8 cellular contexts compared by ENCODE assay signal in the genomic region with DNA sequence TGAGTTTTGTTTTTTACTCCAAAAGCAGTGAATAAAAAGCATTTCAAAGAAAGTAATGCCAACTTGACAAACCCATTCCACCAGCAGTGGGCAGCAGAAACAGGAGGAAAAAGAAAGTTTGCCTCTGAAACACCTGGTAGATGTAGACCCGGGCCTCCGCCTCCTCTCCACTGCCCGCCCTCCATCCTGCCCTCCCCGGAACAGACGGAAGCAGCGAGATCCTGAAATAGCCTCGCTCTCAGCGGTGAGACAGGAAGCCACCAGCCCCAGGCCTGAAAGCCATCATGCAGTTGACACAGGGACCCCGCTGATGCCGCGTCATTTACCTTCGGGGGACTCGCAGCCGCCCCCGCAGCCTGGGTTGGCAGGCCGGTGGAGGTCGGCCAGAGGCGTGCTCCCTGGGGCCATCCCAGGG.
A peak's percentile ranks its signal among the peaks of the same experiment; 100 is the strongest.
DNase-seq lines count a peak whose midpoint lies in the region; ATAC-seq and TF ChIP-seq lines count a peak whose summit lies in the region.

No MANE protein-coding gene starts in this region.

- H3K27me3 ChIP-seq in SU-DHL-6 (ENCODE audit: low read length) = no peaks in the 10 kb centered on the region
- H3K27me3 ChIP-seq in adrenal gland = no peaks in the 10 kb centered on the region

- H3F3A ChIP-seq in SU-DHL-6 (ENCODE audit: insufficient read depth) = peaks cover 13% of the 10 kb centered on the region; the same call in 1 of the 2 replicates

- ATAC-seq in HG03025 (IDR thresholded peaks at IDR 0.05; ENCODE audit: low FRiP score, unreplicated experiment) (peak; percentile 95), natural killer cell (peak; percentile 58 to 91 (median 86))

- intact Hi-C loops in adrenal gland (cut with DNase I) = no loop called here
- intact Hi-C loops in natural killer cell (cut with micrococcal nuclease) = no loop called here

- peak overlapping the region; percentile 64 for H2AFZ ChIP-seq in SU-DHL-6 (ENCODE audit: low read depth, low read length, severe bottlenecking)

- H3K4me1 Mint-ChIP-seq in natural killer cell (peaks cover 24 to 26% of the 10 kb centered on the region in 2 donors), type B pancreatic cell (ENCODE audit: unreplicated experiment) (peaks cover 21% of the 10 kb centered on the region)

- TF ChIP-seq CTCF in SU-DHL-6 (IDR thresholded peaks at IDR 0.05; ENCODE audit: insufficient read depth, low read length, poor library complexity, severe bottlenecking) (peak; percentile 69), adrenal gland (IDR thresholded peaks at IDR 0.05) (peak in 1 of 6 experiments; percentile 27), natural killer cell (IDR thresholded peaks at IDR 0.05) (no peak), type B pancreatic cell (conservative IDR thresholded peaks at IDR 0.05) (peak; percentile 56)

- no peaks in the 10 kb centered on the region for H3K79me2 ChIP-seq in SU-DHL-6 (ENCODE audit: insufficient read depth, low read length)

- no peaks in the 10 kb centered on the region for H3K9me2 ChIP-seq in SU-DHL-6 (replicated peaks; ENCODE audit: insufficient read depth, low read length)

- no peaks in the 10 kb centered on the region for H3K9me3 ChIP-seq in SU-DHL-6 (ENCODE audit: insufficient read depth, low read length)
- no peaks in the 10 kb centered on the region for H3K9me3 ChIP-seq in adrenal gland (replicated peaks in 1 of 3)

- DNase-seq in NCI-H748 (lab: John Stamatoyannopoulos, UW; ENCODE audit: unreplicated experiment) = peak; percentile 50
- no peak for DNase-seq in NCI-H748 treated with DMSO at 0.1 percent for 48 hours (lab: John Stamatoyannopoulos, UW)
- DNase-seq in adrenal gland = peak; percentile 16 to 64 (median 22)
- peak; percentile 24 for DNase-seq in natural killer cell
- DNase-seq in type B pancreatic cell (ENCODE audit: extremely low spot score, unreplicated experiment) = no peak
- no peak for DNase-seq in HPDE6-E6E7 (ENCODE audit: extremely low spot score)

- peak overlapping the region; percentile 72 for H3K4me2 ChIP-seq in SU-DHL-6 (ENCODE audit: low read depth, low read length, poor library complexity, severe bottlenecking)

- peak overlapping the region; percentile 58 for H3K9ac ChIP-seq in SU-DHL-6 (ENCODE audit: low read length)

- H3K27ac Mint-ChIP-seq in natural killer cell = peak overlapping the region; percentile 72 to 86
- H3K27ac Mint-ChIP-seq in type B pancreatic cell = no peak overlapping the region

- 26 to 37% (median 35%) methylated on average over 7 to 18 of the region's 18 CpGs for WGBS in adrenal gland, 4 donors

- no peak for TF ChIP-seq POLR2A in adrenal gland (IDR thresholded peaks at IDR 0.05)

- H3K9me3 Mint-ChIP-seq in natural killer cell (no peaks in the 10 kb centered on the region), type B pancreatic cell (no peaks in the 10 kb centered on the region)

- H3K36me3 Mint-ChIP-seq in natural killer cell = no peaks in the 10 kb centered on the region
- H3K36me3 Mint-ChIP-seq in type B pancreatic cell = no peaks in the 10 kb centered on the region

- H3K27ac ChIP-seq in SU-DHL-6 (ENCODE audit: low read depth, low read length) = peak overlapping the region; percentile 84
- no peak overlapping the region for H3K27ac ChIP-seq in adrenal gland

- H3K36me3 ChIP-seq in SU-DHL-6 (ENCODE audit: low read length) (no peaks in the 10 kb centered on the region), adrenal gland (replicated peaks in 1 of 2) (no peaks in the 10 kb centered on the region)

- H3K4me3 ChIP-seq in SU-DHL-6 (ENCODE audit: insufficient read depth, low read length, poor library complexity, severe bottlenecking) (peak overlapping the region; percentile 40), adrenal gland (no peak overlapping the region)

- H3K4me1 ChIP-seq in adrenal gland (replicated peaks in 1 of 2) = no peaks in the 10 kb centered on the region

- H3K4me3 Mint-ChIP-seq in natural killer cell = peak overlapping the region; percentile 64
- H3K4me3 Mint-ChIP-seq in type B pancreatic cell = no peak overlapping the region

- H3K27me3 Mint-ChIP-seq in natural killer cell (ENCODE audit: low read depth in 2 of 2) (peaks cover 0 to 6% of the 10 kb centered on the region in 2 donors), type B pancreatic cell (peaks cover 27% of the 10 kb centered on the region)

- H4K20me1 ChIP-seq in SU-DHL-6 (ENCODE audit: low read depth, low read length) = no peaks in the 10 kb centered on the region

Comparison
In these comparisons a context has a peak if more than half of its experiments do, and no peak if none do; other contexts are left out.
1. DNase-seq: peak in NCI-H748 (single experiment), adrenal gland (7 of 7) and natural killer cell (single experiment); none in NCI-H748 treated with DMSO at 0.1 percent for 48 hours (single experiment), type B pancreatic cell (single experiment) and HPDE6-E6E7 (single experiment).